ENCODE assay signal across 12 cellular contexts in the genomic region with DNA sequence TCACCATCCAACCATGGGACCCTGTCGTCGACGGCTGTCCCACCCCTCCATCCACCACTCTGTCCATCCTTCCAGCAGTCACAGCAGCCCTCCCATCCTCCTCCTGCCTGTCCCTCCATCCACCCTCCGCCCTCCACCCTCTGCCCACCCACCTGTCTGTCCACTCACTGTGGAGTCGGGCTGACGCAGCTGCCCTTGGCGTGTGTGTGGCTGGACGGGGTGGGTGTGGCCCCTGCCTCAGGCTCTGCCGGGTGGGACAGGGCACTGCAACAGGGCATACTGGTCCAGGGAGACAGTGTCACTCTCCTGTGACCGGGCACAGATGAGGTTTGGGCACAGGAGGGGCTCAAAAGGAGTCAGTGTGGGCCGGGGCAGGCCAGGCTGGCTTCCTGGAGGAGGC.
DNase-seq lines count a peak whose midpoint lies in the region; ATAC-seq and TF ChIP-seq lines count a peak whose summit lies in the region.
"Had no signal": no experiment of that assay in that cellular context is flagged by ENCODE, and none has a peak within 500 bp of the region (broad histone marks: within the 10 kb centered on the region; RNA-seq: fewer than 3 reads in every experiment).

No MANE protein-coding gene starts in this region.

- H3K4me3 ChIP-seq in BLaER1 treated with 17β-estradiol and CSF1 and Interleukin-3, amounts not matched to agents 10 nM and 100 nM: no peak overlapping the region
- H3K4me3 ChIP-seq in RWPE2 (ENCODE audit: severe bottlenecking) (peak overlapping the region; percentile 90), mucosa of rectum (ENCODE audit: low read length in 2 of 2) (peak overlapping the region; percentile 9 to 77)

- H3K4me2 ChIP-seq in BLaER1 treated with 17β-estradiol and CSF1 and Interleukin-3, amounts not matched to agents 10 nM and 100 nM: peak overlapping the region in 7 of 11 experiments; percentile 65 to 88 (median 77); a peak in 8 of 22 replicates

- no peak overlapping the region for H3K27ac ChIP-seq in BLaER1 treated with 17β-estradiol and CSF1 and Interleukin-3, amounts not matched to agents 10 nM and 100 nM
- H3K27ac ChIP-seq in RWPE2 (ENCODE audit: poor library complexity, severe bottlenecking) (peak overlapping the region; percentile 91), mucosa of rectum (ENCODE audit: low read depth in 2 of 2, low read length in 2 of 2) (peak overlapping the region in 1 of 2 donors; percentile 93)
- H3K27ac ChIP-seq: psoas muscle, upper lobe of left lung had no signal

- peaks cover 0 to 11% (median 7%) of the 10 kb centered on the region in 11 experiments; a peak in 13 of 22 replicates for H3K9me3 ChIP-seq in BLaER1 treated with 17β-estradiol and CSF1 and Interleukin-3, amounts not matched to agents 10 nM and 100 nM (replicated peaks in 1 of 11)
- H3K9me3 ChIP-seq in RWPE2 (ENCODE audit: severe bottlenecking) (no peaks in the 10 kb centered on the region), mucosa of rectum (ENCODE audit: control insufficient read depth in 2 of 2, low read length in 2 of 2) (no peaks in the 10 kb centered on the region)
- H3K9me3 ChIP-seq: psoas muscle, upper lobe of left lung had no signal

- H3K27me3 ChIP-seq in BLaER1 treated with 17β-estradiol and CSF1 and Interleukin-3, amounts not matched to agents 10 nM and 100 nM: peaks cover 14 to 18% (median 17%) of the 10 kb centered on the region in 11 experiments
- no peaks in the 10 kb centered on the region for H3K27me3 ChIP-seq in RWPE2 (ENCODE audit: insufficient read depth, poor library complexity, severe bottlenecking)
- H3K27me3 ChIP-seq in mucosa of rectum (ENCODE audit: control insufficient read depth in 2 of 2, insufficient read depth in 2 of 2, low read length in 2 of 2): no peaks in the 10 kb centered on the region

- TF ChIP-seq CTCF in RWPE2 (IDR thresholded peaks at IDR 0.05; ENCODE audit: poor library complexity, severe bottlenecking): no peak

- H3K9ac ChIP-seq in BLaER1 treated with 17β-estradiol and CSF1 and Interleukin-3, amounts not matched to agents 10 nM and 100 nM: 0 out of 22 replicates have a peak overlapping the region, but pooled peaks of 1 of the 11 experiments have one; percentile 41
- H3K9ac ChIP-seq in mucosa of rectum (ENCODE audit: low read depth in 1 of 2, low read length in 2 of 2): peak overlapping the region in 1 of 2 donors; percentile 96

- no peak for DNase-seq in RWPE2 (ENCODE audit: low spot score)
- DNase-seq in hypothalamus (lab: John Stamatoyannopoulos, UW): no peak
- no peak for DNase-seq in stimulated activated CD8-positive, alpha-beta memory T cell treated with anti-CD3 and anti-CD28 coated beads, Interleukin-4, amount 100 ng/mL, for 48 hours
- DNase-seq in NCI-H82 (lab: John Stamatoyannopoulos, UW): no peak
- DNase-seq: activated gamma-delta T cell; foreskin melanocyte; KBM-7; psoas muscle; stimulated activated CD4-positive, alpha-beta T cell treated with anti-CD3 and anti-CD28 coated beads, Interleukin-2, amount 100 ng/mL, for 24 hours had no signal

- peaks cover 0 to 35% (median 20%) of the 10 kb centered on the region in 10 experiments; a peak in 16 of 20 replicates for H3K4me1 ChIP-seq in BLaER1 treated with 17β-estradiol and CSF1 and Interleukin-3, amounts not matched to agents 10 nM and 100 nM
- peaks cover 12% of the 10 kb centered on the region for H3K4me1 ChIP-seq in RWPE2 (ENCODE audit: insufficient read depth, poor library complexity, severe bottlenecking)
- H3K4me1 ChIP-seq in mucosa of rectum (ENCODE audit: control insufficient read depth in 2 of 2, insufficient read depth in 2 of 2, low read length in 2 of 2): peaks cover 8 to 14% of the 10 kb centered on the region in 2 donors
- H3K4me1 ChIP-seq: psoas muscle had no signal

- ATAC-seq in RWPE2 (ENCODE audit: low read depth): no peak

- no peaks in the 10 kb centered on the region for H3K36me3 ChIP-seq in BLaER1 treated with 17β-estradiol and CSF1 and Interleukin-3, amounts not matched to agents 10 nM and 100 nM
- peaks cover 29% of the 10 kb centered on the region for H3K36me3 ChIP-seq in RWPE2 (ENCODE audit: low read depth)
- H3K36me3 ChIP-seq in mucosa of rectum (ENCODE audit: control insufficient read depth in 2 of 2, insufficient read depth in 2 of 2, low read length in 2 of 2): peaks cover 0 to 11% of the 10 kb centered on the region in 2 donors
- H3K36me3 ChIP-seq: upper lobe of left lung had no signal

- H4K20me1 ChIP-seq in BLaER1 treated with 17β-estradiol and CSF1 and Interleukin-3, amounts not matched to agents 10 nM and 100 nM: peaks cover 0 to 8% (median 0%) of the 10 kb centered on the region in 11 experiments; a peak in 1 of 22 replicates

Comparison
In these comparisons a context has a peak if more than half of its experiments do, and no peak if none do; other contexts are left out.
1. H3K4me3 ChIP-seq: peak in RWPE2 (single experiment) and mucosa of rectum (2 of 2); none in BLaER1 treated with 17β-estradiol and CSF1 and Interleukin-3, amounts not matched to agents 10 nM and 100 nM (0 of 10).